Comparison of ENCODE assay signal across 8 cellular contexts in genomic region chr5:55534436-55535198, GRCh38. TPM values are rescaled to one million over a fixed set of nuclear protein-coding genes. Genes with fewer than 3 reads are reported as not detected.
DNase-seq lines count a peak whose midpoint lies in the region; ATAC-seq and TF ChIP-seq lines count a peak whose summit lies in the region.

Gene PLPP1 (minus strand): TSS chr5:55534964. CDS start chr5:55534629, 335 bp downstream.

- peaks cover 22% of the 10 kb centered on the region for H3K4me1 Mint-ChIP-seq in CD14-positive monocyte

- peaks cover 0 to 3% (median 0%) of the 10 kb centered on the region in 7 donors for H3K9me3 Mint-ChIP-seq in CD14-positive monocyte

- peak within 1 kb of the TSS in 2 of 7 donors; percentile 1 to 13 for H3K27ac Mint-ChIP-seq in CD14-positive monocyte

- H3K36me3 Mint-ChIP-seq in CD14-positive monocyte, result no peaks in the 10 kb centered on the region

- DNase-seq in CD14-positive monocyte (ENCODE audit: low spot score) (peak; percentile 51), NCI-H82 (lab: John Stamatoyannopoulos, UW) (peak; percentile 89), medulla oblongata (ENCODE audit: extremely low spot score) (peak; percentile 95)
- peak; percentile 72 for DNase-seq in effector CD8-positive, alpha-beta T cell (lab: John Stamatoyannopoulos, UW)
- DNase-seq in stimulated activated CD8-positive, alpha-beta memory T cell treated with anti-CD3 and anti-CD28 coated beads, Interleukin-12 subunit alpha, Interleukin-12 subunit beta, amount 100 ng/mL, for 1 hour (ENCODE audit: low read depth), result peak; percentile 58

- peaks cover 24 to 43% (median 27%) of the 10 kb centered on the region in 3 donors for H3K27me3 Mint-ChIP-seq in CD14-positive monocyte (ENCODE audit: low read depth in 3 of 3)

- intact Hi-C loops in CD14-positive monocyte (cut with micrococcal nuclease), result no loop called here

- H3K4me3 Mint-ChIP-seq in CD14-positive monocyte, result peak within 1 kb of the TSS; percentile 86 to 94

- CTCF ChIA-PET in activated CD8-positive, alpha-beta memory T cell treated with anti-CD3 and anti-CD28 coated beads for 36 hours (lab: Charles Lee), result no interaction called here

- no peak for TF ChIP-seq CTCF in CD14-positive monocyte (IDR thresholded peaks at IDR 0.05)

- ATAC-seq in GM19324 (IDR thresholded peaks at IDR 0.05; ENCODE audit: low FRiP score, unreplicated experiment) (peak; percentile 90), HG03460 (IDR thresholded peaks at IDR 0.05; ENCODE audit: unreplicated experiment) (peak; percentile 73)

- POLR2A ChIA-PET in activated CD8-positive, alpha-beta memory T cell treated with anti-CD3 and anti-CD28 coated beads for 36 hours (lab: Charles Lee), result no interaction called here

RNA-seq across cellular contexts. Expression of gene PLPP1, which starts in this region (rescaled TPM):
- polyA plus RNA-seq in CD14-positive monocyte, result 1 to 10 TPM in 1 of 2 donors, under 1 TPM in 1; 0.98 to 1.5 TPM
- 10 to 100 TPM; 17.4 to 18.3 TPM for total RNA-seq in activated CD8-positive, alpha-beta memory T cell treated with anti-CD3 and anti-CD28 coated beads for 36 hours

Comparison
In these comparisons a context has a peak if more than half of its experiments do, and no peak if none do; other contexts are left out.
1. Peak in every context shown above with its lines: DNase-seq and ATAC-seq.